Comparison of ENCODE assay signal across 9 cellular contexts in the genomic region with DNA sequence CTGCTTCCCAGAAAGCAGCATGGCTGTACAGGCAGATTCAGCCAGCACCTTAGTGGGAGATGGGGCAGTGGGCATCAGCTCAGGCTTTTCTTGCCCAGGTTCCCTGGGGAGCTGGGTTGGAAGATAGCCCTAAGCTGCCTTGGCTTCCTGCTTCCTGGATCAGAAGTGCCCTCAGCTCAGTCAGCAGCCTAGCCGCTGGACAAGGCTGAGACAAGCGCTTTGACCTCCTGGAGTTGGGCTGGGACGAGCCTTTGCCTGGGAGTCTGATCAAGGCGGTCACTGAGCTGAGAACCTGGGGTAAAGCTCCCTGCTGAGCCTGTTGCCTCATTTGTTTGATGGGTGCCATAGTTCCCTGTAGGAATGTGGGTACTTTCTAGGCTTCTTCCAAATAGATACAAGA.
DNase-seq lines count a peak whose midpoint lies in the region; ATAC-seq and TF ChIP-seq lines count a peak whose summit lies in the region.
"Had no signal": no experiment of that assay in that cellular context is flagged by ENCODE, and none has a peak within 500 bp of the region (broad histone marks: within the 10 kb centered on the region; RNA-seq: fewer than 3 reads in every experiment).

No MANE protein-coding gene starts in this region.

- ATAC-seq in HG02852 (IDR thresholded peaks at IDR 0.05; ENCODE audit: unreplicated experiment) (no peak), GM19328 (IDR thresholded peaks at IDR 0.05; ENCODE audit: unreplicated experiment) (no peak), GM18868 (IDR thresholded peaks at IDR 0.05; ENCODE audit: unreplicated experiment) (no peak)
- ATAC-seq: GM23338 had no signal

- peak overlapping the region; percentile 73 for H3K4me2 ChIP-seq in PC-9
- H3K4me2 ChIP-seq: GM23338 had no signal

- peak; percentile 58 to 72 for DNase-seq in PC-9
- no peak for DNase-seq in tibial nerve (ENCODE audit: low spot score in 2 of 2)
- DNase-seq: activated effector memory CD4-positive, alpha-beta T cell treated with Interleukin-2 at 50 U/mL for 16 hours had no signal

- H4K20me1 ChIP-seq in PC-9 (ENCODE audit: insufficient read depth), result peaks cover 12% of the 10 kb centered on the region; the same call in 1 of the 2 replicates

- CTCF ChIA-PET in PC-9 (lab: Charles Lee), result interaction anchor here (0.6 to 1.2 kb wide), 3 partner anchors 15 to 192 kb away, joined by 4 to 6 read pairs (median 5); no protein-coding TSS in a partner anchor

- POLR2A ChIA-PET in PC-9 (lab: Charles Lee; ENCODE audit: unreplicated experiment), result interaction anchor here (0.6 to 1.3 kb wide), 4 partner anchors 11 to 191 kb away, joined by 3 to 11 read pairs (median 4); no protein-coding TSS in a partner anchor

- H3K9ac ChIP-seq in duodenal mucosa (ENCODE audit: low read depth in 1 of 2, low read length in 2 of 2) (no peak overlapping the region), mucosa of rectum (ENCODE audit: low read depth in 1 of 2, low read length in 2 of 2) (no peak overlapping the region)

- H3K27ac ChIP-seq in PC-9, result peak overlapping the region; percentile 71
- H3K27ac ChIP-seq in duodenal mucosa (ENCODE audit: low read depth, low read length), result peak overlapping the region; percentile 26
- H3K27ac ChIP-seq in mucosa of rectum (ENCODE audit: low read depth in 2 of 2, low read length in 2 of 2), result peak overlapping the region; percentile 54 to 55
- H3K27ac ChIP-seq in tibial nerve, result peak overlapping the region in 3 of 4 donors; percentile 43 to 91 (median 78)

- no peak for TF ChIP-seq POLR2A in tibial nerve (IDR thresholded peaks at IDR 0.05)

- H3K9me2 ChIP-seq in PC-9 (ENCODE audit: insufficient read depth), result no peaks in the 10 kb centered on the region

- peaks cover 32% of the 10 kb centered on the region for H3K79me2 ChIP-seq in PC-9 (ENCODE audit: low read depth)

- no peak for TF ChIP-seq EP300 in tibial nerve (IDR thresholded peaks at IDR 0.05)

- TF ChIP-seq CTCF in PC-9 (conservative IDR thresholded peaks at IDR 0.05), result no peak
- TF ChIP-seq CTCF in tibial nerve (IDR thresholded peaks at IDR 0.05), result no peak

- peaks cover 63% of the 10 kb centered on the region for H3K4me1 ChIP-seq in PC-9 (replicated peaks; ENCODE audit: insufficient read depth)
- peaks cover 20 to 28% of the 10 kb centered on the region in 2 donors for H3K4me1 ChIP-seq in duodenal mucosa (ENCODE audit: control insufficient read depth in 1 of 2, insufficient read depth in 2 of 2, low read length in 2 of 2)
- H3K4me1 ChIP-seq in mucosa of rectum (ENCODE audit: control insufficient read depth in 2 of 2, insufficient read depth in 2 of 2, low read length in 2 of 2), result peaks cover 16 to 18% of the 10 kb centered on the region in 2 donors
- H3K4me1 ChIP-seq in tibial nerve, result peaks cover 0 to 42% (median 27%) of the 10 kb centered on the region in 4 donors

- BruUV-seq in PC-9 (replicated peaks; lab: Mats Ljungman, UMichigan), result no TSS peak

- H2AFZ ChIP-seq in PC-9, result no peak overlapping the region
- H2AFZ ChIP-seq: GM23338 had no signal

- H3K9me3 ChIP-seq in PC-9 (ENCODE audit: insufficient read depth, low read depth), result no peaks in the 10 kb centered on the region
- no peaks in the 10 kb centered on the region for H3K9me3 ChIP-seq in duodenal mucosa (ENCODE audit: control insufficient read depth in 1 of 2, low read length in 2 of 2)
- H3K9me3 ChIP-seq in mucosa of rectum (ENCODE audit: control insufficient read depth in 2 of 2, low read length in 2 of 2), result no peaks in the 10 kb centered on the region
- no peaks in the 10 kb centered on the region for H3K9me3 ChIP-seq in tibial nerve

- H3K36me3 ChIP-seq in PC-9 (ENCODE audit: low read depth), result peaks cover 21% of the 10 kb centered on the region; the same call in 1 of the 2 replicates
- no peaks in the 10 kb centered on the region for H3K36me3 ChIP-seq in duodenal mucosa (ENCODE audit: control insufficient read depth in 1 of 2, insufficient read depth in 2 of 2, low read length in 2 of 2)
- no peaks in the 10 kb centered on the region for H3K36me3 ChIP-seq in mucosa of rectum (ENCODE audit: control insufficient read depth in 2 of 2, insufficient read depth in 2 of 2, low read length in 2 of 2)
- no peaks in the 10 kb centered on the region for H3K36me3 ChIP-seq in tibial nerve

- 59 to 79% methylated on average over 2 to 4 of the region's 4 CpGs for WGBS in tibial nerve, 2 donors

- no peak overlapping the region for H3K4me3 ChIP-seq in PC-9
- no peak overlapping the region for H3K4me3 ChIP-seq in duodenal mucosa (ENCODE audit: low read depth in 1 of 2, low read length in 2 of 2)
- H3K4me3 ChIP-seq in mucosa of rectum (ENCODE audit: low read length in 2 of 2), result peak overlapping the region in 1 of 2 donors; percentile 9
- peak overlapping the region in 1 of 4 donors; percentile 11 for H3K4me3 ChIP-seq in tibial nerve
- H3K4me3 ChIP-seq: GM23338 had no signal

- H3F3A ChIP-seq in PC-9 (ENCODE audit: insufficient read depth, low read depth), result peaks cover 58% of the 10 kb centered on the region

- intact Hi-C loops in PC-9 (cut with micrococcal nuclease; ENCODE audit: unreplicated experiment), result loop anchor here (1.0 to 2.0 kb wide), 3 partner anchors 10 to 21 kb away; no protein-coding TSS in a partner anchor

- H3K27me3 ChIP-seq in PC-9 (ENCODE audit: insufficient read depth, low read depth) (no peaks in the 10 kb centered on the region), duodenal mucosa (ENCODE audit: control insufficient read depth in 1 of 2, insufficient read depth in 2 of 2, low read length in 2 of 2) (no peaks in the 10 kb centered on the region), mucosa of rectum (ENCODE audit: control insufficient read depth in 2 of 2, insufficient read depth in 2 of 2, low read length in 2 of 2) (no peaks in the 10 kb centered on the region), tibial nerve (no peaks in the 10 kb centered on the region)

Comparison
In these comparisons a context has a peak if more than half of its experiments do, and no peak if none do; other contexts are left out.
1. DNase-seq: peak in PC-9 (2 of 2); none in tibial nerve (0 of 2).
2. H3K27ac ChIP-seq: peak in every context shown above with its lines; median percentile 78 in tibial nerve; 71 in PC-9; 54 in mucosa of rectum; 26 in duodenal mucosa.